ENCODE assay signal across 10 cellular contexts in the genomic region with DNA sequence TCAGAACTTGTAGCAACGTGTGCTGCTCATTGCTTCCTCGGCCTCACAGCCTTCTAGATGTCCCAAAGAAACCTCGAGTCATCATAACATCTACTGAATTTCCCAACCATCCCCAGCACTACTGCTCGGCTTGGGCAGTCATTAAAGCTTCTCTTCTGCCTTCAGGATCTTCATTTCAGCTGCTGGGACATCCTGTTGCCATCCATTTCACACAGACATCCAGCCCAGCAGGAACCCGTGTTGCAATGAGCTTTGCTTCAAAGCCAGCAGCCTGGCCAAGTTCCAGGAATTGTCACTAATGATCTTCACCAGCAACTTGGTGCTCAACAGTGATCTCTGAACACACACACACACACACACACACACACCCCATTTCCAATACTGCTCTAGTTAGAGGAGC. TPM values are rescaled to one million over a fixed set of nuclear protein-coding genes. Genes with fewer than 3 reads are reported as not detected.
DNase-seq lines count a peak whose midpoint lies in the region; ATAC-seq and TF ChIP-seq lines count a peak whose summit lies in the region.
"Had no signal": no experiment of that assay in that cellular context is flagged by ENCODE, and none has a peak within 500 bp of the region (broad histone marks: within the 10 kb centered on the region; RNA-seq: fewer than 3 reads in every experiment).

No MANE protein-coding gene starts in this region.

- H3K79me2 ChIP-seq in osteoblast (ENCODE audit: insufficient read depth, low read length), result peaks cover 74% of the 10 kb centered on the region

- H3K4me2 ChIP-seq in osteoblast (ENCODE audit: insufficient read depth, low read length), result no peak overlapping the region

- DNase-seq in Daoy (ENCODE audit: low read depth) (peak; percentile 25), NCI-H510A (lab: John Stamatoyannopoulos, UW) (peak; percentile 87), fibroblast of pulmonary artery (ENCODE audit: low read depth) (peak; percentile 88), osteoblast (ENCODE audit: insufficient read length, low spot score, missing footprints) (no peak), GM10266 (ENCODE audit: extremely low spot score) (no peak)
- no peak for DNase-seq in activated CD8-positive, alpha-beta memory T cell treated with anti-CD3 and anti-CD28 coated beads, Interleukin-2, amount 50 U/mL, for 4 hours
- DNase-seq: DMS79, T1000 had no signal

- H4K20me1 ChIP-seq in osteoblast (ENCODE audit: insufficient read depth, low read length), result peaks cover 7% of the 10 kb centered on the region

- no peak overlapping the region for H3K4me3 ChIP-seq in fibroblast of pulmonary artery (replicated peaks; ENCODE audit: low read depth, low read length)
- no peak overlapping the region for H3K4me3 ChIP-seq in osteoblast (ENCODE audit: insufficient read depth, low read length)

- peak overlapping the region; percentile 68 for H3K27ac ChIP-seq in osteoblast (ENCODE audit: low read depth, low read length)

- no peaks in the 10 kb centered on the region for H3K9me3 ChIP-seq in osteoblast (ENCODE audit: low read depth, low read length)

- H2AFZ ChIP-seq in osteoblast (ENCODE audit: low read length), result no peak overlapping the region

- ATAC-seq in HG02623 (IDR thresholded peaks at IDR 0.05; ENCODE audit: unreplicated experiment), result no peak
- ATAC-seq in HG02973 (IDR thresholded peaks at IDR 0.05; ENCODE audit: unreplicated experiment), result no peak

- no peak for TF ChIP-seq CTCF in fibroblast of pulmonary artery (IDR thresholded peaks at IDR 0.05; ENCODE audit: low read length, missing control alignments)
- no peak for TF ChIP-seq CTCF in osteoblast (IDR thresholded peaks at IDR 0.05; ENCODE audit: extremely low read depth, low read depth, low read length)
- no peak for TF ChIP-seq CTCF in GM10266 (IDR thresholded peaks at IDR 0.05; ENCODE audit: control insufficient read depth, insufficient read depth, low read depth, missing control alignments)

- H3K27me3 ChIP-seq in osteoblast (ENCODE audit: insufficient read depth, low read length), result no peaks in the 10 kb centered on the region

- no peaks in the 10 kb centered on the region for H3K36me3 ChIP-seq in osteoblast (ENCODE audit: insufficient read depth, low read length)

- H3K4me1 ChIP-seq in osteoblast (ENCODE audit: insufficient read depth, low read length), result peaks cover 30% of the 10 kb centered on the region

RNA-seq across cellular contexts. Expression of gene WLS, which starts 18.5 kb away (rescaled TPM):
- total RNA-seq in Daoy (2014; rRNA removed; shearing (Covaris generic)), result 47.5 and 51.8 TPM in 2 replicates
- 54.3 and 65.1 TPM in 2 replicates for total RNA-seq in osteoblast

Comparison
In these comparisons a context has a peak if more than half of its experiments do, and no peak if none do; other contexts are left out.
1. DNase-seq: peak in Daoy (single experiment), NCI-H510A (single experiment) and fibroblast of pulmonary artery (single experiment); none in osteoblast (single experiment), activated CD8-positive, alpha-beta memory T cell treated with anti-CD3 and anti-CD28 coated beads, Interleukin-2, amount 50 U/mL, for 4 hours (single experiment) and GM10266 (single experiment).